Comparison of ENCODE assay signal across 1 cellular context in genomic region chr3:29759443-29760033, GRCh38.
TF ChIP-seq lines count a peak whose summit lies in the region.

No MANE protein-coding gene starts in this region.

TF ChIP-seq in GM23338, 12 proteins besides CTCF, POLR2A, EP300 and RAD21 (continued from another document):
- no peak for TF ChIP-seq NANOG (IDR thresholded peaks at IDR 0.05; ENCODE audit: borderline replicate concordance)
- no peak for TF ChIP-seq ZNF114 (CRISPR knock-in tag; IDR thresholded peaks at IDR 0.05)
- TF ChIP-seq REST (IDR thresholded peaks at IDR 0.05; ENCODE audit: unreplicated experiment) = no peak
